In the genomic region with DNA sequence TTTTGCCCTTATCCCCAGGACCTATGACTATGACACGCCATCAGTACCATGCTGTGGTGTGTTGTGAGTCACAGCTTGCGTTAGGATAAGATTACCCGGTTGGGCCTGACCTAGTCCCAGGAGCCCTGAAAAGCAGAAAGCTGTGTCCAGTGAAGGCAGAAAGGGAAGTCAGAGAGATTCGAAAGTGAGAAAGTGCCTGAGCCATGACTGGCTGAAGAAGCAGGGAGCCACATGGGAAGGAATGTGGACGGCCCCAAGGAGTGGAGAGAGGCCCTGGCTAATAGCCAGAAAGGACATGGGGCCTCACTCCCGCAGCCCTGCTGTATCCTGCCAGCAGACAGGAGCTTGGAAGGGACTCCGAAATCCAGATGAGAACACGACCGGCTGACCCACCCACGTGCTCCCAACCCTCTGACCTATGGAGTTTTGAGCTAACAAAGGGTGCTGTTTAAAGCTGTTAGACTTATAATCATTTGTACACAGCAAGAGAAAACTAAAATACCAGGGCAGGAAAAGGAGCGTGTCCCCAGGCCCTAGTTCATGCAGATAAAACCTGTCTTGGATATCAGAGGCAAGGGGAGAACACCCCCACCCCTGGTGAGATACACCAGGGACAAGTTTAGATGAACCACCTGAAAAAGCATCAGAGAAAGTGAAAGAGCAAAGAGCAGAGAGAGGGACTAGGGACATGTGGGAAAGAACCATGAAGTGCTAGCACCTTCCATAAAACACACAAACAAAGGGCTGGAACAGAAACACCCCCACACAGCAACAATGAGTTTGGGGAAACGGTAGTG, we compare ENCODE assay signal across 10 cellular contexts.
A peak's percentile ranks its signal among the peaks of the same experiment; 100 is the strongest.
DNase-seq lines count a peak whose midpoint lies in the region; ATAC-seq, FAIRE-seq and TF ChIP-seq lines count a peak whose summit lies in the region.
"Had no signal": no experiment of that assay in that cellular context is flagged by ENCODE, and none has a peak within 500 bp of the region (broad histone marks: within the 10 kb centered on the region; RNA-seq: fewer than 3 reads in every experiment).

No MANE protein-coding gene starts in this region.

- no peak for FAIRE-seq in pancreas (lab: Jason Lieb, UNC)

- H3K27ac Mint-ChIP-seq in CD4-positive, alpha-beta T cell, result no peak overlapping the region

- CTCF ChIA-PET in CD4-positive, alpha-beta T cell (lab: Charles Lee), result interaction anchor here (1.1 kb wide), 1 partner anchor 12 kb away, joined by 4 read pairs; no protein-coding TSS in a partner anchor

- TF ChIP-seq CTCF in RWPE2 (IDR thresholded peaks at IDR 0.05; ENCODE audit: poor library complexity, severe bottlenecking), result no peak
- no peak for TF ChIP-seq CTCF in foreskin keratinocyte (conservative IDR thresholded peaks at IDR 0.05)
- TF ChIP-seq CTCF in pancreas (IDR thresholded peaks at IDR 0.05), result no peak
- no peak for TF ChIP-seq CTCF in CD4-positive, alpha-beta T cell (IDR thresholded peaks at IDR 0.05)

- DNase-seq in RWPE2 (ENCODE audit: low spot score) (no peak), foreskin keratinocyte (peak in 1 of 2 donors; percentile 42), pancreas (peak in 4 of 6 donors; percentile 37 to 48 (median 46)), NCI-H1105 (lab: John Stamatoyannopoulos, UW) (no peak)
- no peak for DNase-seq in CD4-positive, alpha-beta T cell

- H3K27me3 Mint-ChIP-seq in CD4-positive, alpha-beta T cell, result no peaks in the 10 kb centered on the region

- H3K9me3 Mint-ChIP-seq in CD4-positive, alpha-beta T cell, result no peaks in the 10 kb centered on the region

- H3K4me1 Mint-ChIP-seq in CD4-positive, alpha-beta T cell (ENCODE audit: low read depth), result peaks cover 19% of the 10 kb centered on the region

- H3K36me3 ChIP-seq in RWPE2 (ENCODE audit: low read depth) (no peaks in the 10 kb centered on the region), pancreas (no peaks in the 10 kb centered on the region)

- H3K4me3 ChIP-seq in RWPE2 (ENCODE audit: severe bottlenecking), result no peak overlapping the region
- no peak overlapping the region for H3K4me3 ChIP-seq in pancreas
- H3K4me3 ChIP-seq: SK-N-MC, skin epidermis had no signal

- POLR2A ChIA-PET in CD4-positive, alpha-beta T cell (lab: Charles Lee), result no interaction called here

- intact Hi-C loops in pancreas (cut with DNase I), result no loop called here
- intact Hi-C loops in CD4-positive, alpha-beta T cell (cut with DNase I, micrococcal nuclease), result no loop called here

- H3K4me1 ChIP-seq in RWPE2 (ENCODE audit: insufficient read depth, poor library complexity, severe bottlenecking) (peaks cover 3% of the 10 kb centered on the region), foreskin keratinocyte (no peaks in the 10 kb centered on the region), pancreas (peaks cover 0 to 13% (median 7%) of the 10 kb centered on the region in 3 donors)

- H3K27me3 ChIP-seq in RWPE2 (ENCODE audit: insufficient read depth, poor library complexity, severe bottlenecking) (no peaks in the 10 kb centered on the region), foreskin keratinocyte (no peaks in the 10 kb centered on the region), pancreas (no peaks in the 10 kb centered on the region)
- H3K27me3 ChIP-seq in CD4-positive, alpha-beta T cell (ENCODE audit: control insufficient read depth, insufficient read depth, low read length), result no peaks in the 10 kb centered on the region

- 19 to 32% methylated on average over 12 of the region's 12 CpGs for WGBS in pancreas, 2 donors

- ATAC-seq in GM21619 (IDR thresholded peaks at IDR 0.05; ENCODE audit: unreplicated experiment) (peak; percentile 64), RWPE2 (ENCODE audit: low read depth) (peak; percentile 57; the same call in 2 of the 3 replicates), foreskin keratinocyte (peak; percentile 64), pancreas (peak; percentile 80 to 85 (median 81)), GM18909 (IDR thresholded peaks at IDR 0.05; ENCODE audit: poor library complexity, unreplicated experiment) (no peak), HG02763 (IDR thresholded peaks at IDR 0.05; ENCODE audit: unreplicated experiment) (no peak)
- ATAC-seq in CD4-positive, alpha-beta T cell (ENCODE audit: poor library complexity), result no peak

- H3K9me3 ChIP-seq in RWPE2 (ENCODE audit: severe bottlenecking) (no peaks in the 10 kb centered on the region), pancreas (no peaks in the 10 kb centered on the region)
- H3K9me3 ChIP-seq in CD4-positive, alpha-beta T cell (ENCODE audit: control insufficient read depth, low read length), result no peaks in the 10 kb centered on the region

- no peak overlapping the region for H3K27ac ChIP-seq in RWPE2 (ENCODE audit: poor library complexity, severe bottlenecking)
- no peak overlapping the region for H3K27ac ChIP-seq in foreskin keratinocyte
- peak overlapping the region in 3 of 4 donors; percentile 25 to 65 (median 49) for H3K27ac ChIP-seq in pancreas
- H3K27ac ChIP-seq in CD4-positive, alpha-beta T cell (ENCODE audit: low read depth, low read length), result no peak overlapping the region
- H3K27ac ChIP-seq: SK-N-MC had no signal

- no peak overlapping the region for H3K4me3 Mint-ChIP-seq in CD4-positive, alpha-beta T cell

- no peaks in the 10 kb centered on the region for H3K36me3 Mint-ChIP-seq in CD4-positive, alpha-beta T cell (ENCODE audit: low read depth)

Comparison
In these comparisons a context has a peak if more than half of its experiments do, and no peak if none do; other contexts are left out.
1. ATAC-seq: peak in GM21619 (single experiment), RWPE2 (single experiment), foreskin keratinocyte (single experiment) and pancreas (4 of 4); none in GM18909 (single experiment), CD4-positive, alpha-beta T cell (single experiment) and HG02763 (single experiment).
2. DNase-seq: peak in pancreas (4 of 6); none in RWPE2 (single experiment), NCI-H1105 (single experiment) and CD4-positive, alpha-beta T cell (0 of 10).
3. H3K27ac ChIP-seq: peak in pancreas (3 of 4); none in RWPE2 (single experiment), foreskin keratinocyte (single experiment) and CD4-positive, alpha-beta T cell (single experiment).